Comparison of ENCODE assay signal across 8 cellular contexts in genomic region chr19:1469936-1470863, GRCh38. TPM values are rescaled to one million over a fixed set of nuclear protein-coding genes. Genes with fewer than 3 reads are reported as not detected.
A peak's percentile ranks its signal among the peaks of the same experiment; 100 is the strongest.
DNase-seq lines count a peak whose midpoint lies in the region; ATAC-seq and TF ChIP-seq lines count a peak whose summit lies in the region.

No MANE protein-coding gene starts in this region.

- TF ChIP-seq CTCF in HEK293 (tag by site-specific recombination; IDR thresholded peaks at IDR 0.05) (no peak), RWPE1 (conservative IDR thresholded peaks at IDR 0.05; ENCODE audit: low read depth) (no peak)

- H3K9me3 ChIP-seq in HEK293 (ENCODE audit: control insufficient read depth, insufficient read depth, low read depth, low read length) (no peaks in the 10 kb centered on the region), iPS-20b (ENCODE audit: insufficient read depth, low read depth, low read length) (no peaks in the 10 kb centered on the region)

- DNase-seq in RWPE1 (ENCODE audit: low spot score) (peak; percentile 59), occipital lobe (lab: John Stamatoyannopoulos, UW) (no peak)
- DNase-seq in activated naive CD8-positive, alpha-beta T cell treated with anti-CD3 and anti-CD28 coated beads, Interleukin-2, amount 50 U/mL, for 16 hours (ENCODE audit: low read depth, low spot score), result peak; percentile 51
- peak; percentile 71 for DNase-seq in stimulated activated CD4-positive, alpha-beta T cell treated with anti-CD3 and anti-CD28 coated beads, Interleukin-2, amount 100 ng/mL, for 4 hours (ENCODE audit: low read depth)

- H3K9ac ChIP-seq in iPS-20b (ENCODE audit: low read depth, low read length), result no peak overlapping the region

- H3K4me3 ChIP-seq in HEK293 (ENCODE audit: low read depth, low read length), result peak overlapping the region; percentile 28
- H3K4me3 ChIP-seq in iPS-20b (ENCODE audit: low read length), result peak overlapping the region; percentile 54; the same call in 1 of the 2 replicates

- peaks cover 0 to 16% of the 10 kb centered on the region in 2 experiments; a peak in 2 of 3 replicates for H3K36me3 ChIP-seq in HEK293 (ENCODE audit: control insufficient read depth in 2 of 2, insufficient read depth in 1 of 2, low read length in 2 of 2)
- no peaks in the 10 kb centered on the region for H3K36me3 ChIP-seq in iPS-20b (ENCODE audit: insufficient read depth, low read depth, low read length)

- POLR2A ChIA-PET in HEK293 (lab: Yijun Ruan, JAX) (interaction anchor here (0.5 to 2.2 kb wide), 2 partner anchors 14 to 397 kb away, joined by 3 to 6 read pairs; no protein-coding TSS in a partner anchor), RWPE1 (lab: Yijun Ruan, JAX; ENCODE audit: low non-redundant PET) (interaction anchor here (0.7 kb wide), 1 partner anchor 120 kb away, joined by 5 read pairs; no protein-coding TSS in a partner anchor)

- peak overlapping the region; percentile 46; the same call in 1 of the 2 replicates for H3K27ac ChIP-seq in HEK293 (ENCODE audit: extremely low read depth, low read depth, low read length)
- peak overlapping the region; percentile 85 for H3K27ac ChIP-seq in RWPE1
- H3K27ac ChIP-seq in iPS-20b (ENCODE audit: low read length), result no peak overlapping the region

- H3K27me3 ChIP-seq in iPS-20b (ENCODE audit: insufficient read depth, low read length), result peaks cover 87% of the 10 kb centered on the region

- no peak for ATAC-seq in HG02885 (IDR thresholded peaks at IDR 0.05; ENCODE audit: poor library complexity, unreplicated experiment)
- ATAC-seq in HG02981 (IDR thresholded peaks at IDR 0.05; ENCODE audit: unreplicated experiment), result no peak

- CTCF ChIA-PET in HEK293 (lab: Yijun Ruan, JAX), result no interaction called here
- CTCF ChIA-PET in RWPE1 (lab: Yijun Ruan, JAX), result interaction anchor here (0.5 to 0.6 kb wide), 2 partner anchors 52 to 76 kb away, joined by 4 to 5 read pairs; no protein-coding TSS in a partner anchor

- peaks cover 12% of the 10 kb centered on the region for H3K4me1 ChIP-seq in HEK293 (ENCODE audit: control insufficient read depth, insufficient read depth, low read length)
- H3K4me1 ChIP-seq in iPS-20b (ENCODE audit: insufficient read depth, low read length), result no peaks in the 10 kb centered on the region

TF ChIP-seq in HEK293, 187 proteins besides CTCF, POLR2A, EP300 and RAD21 (continues in another document):
- TF ChIP-seq ZBTB20 (tag by site-specific recombination; IDR thresholded peaks at IDR 0.05), result no peak
- TF ChIP-seq GLI2 (tag by site-specific recombination; IDR thresholded peaks at IDR 0.05; ENCODE audit: borderline replicate concordance, low read depth), result no peak; the same call in 1 of the 2 replicates
- TF ChIP-seq ZNF24 (tag by site-specific recombination; IDR thresholded peaks at IDR 0.05), result no peak
- peak; percentile 44; the same call in 1 of the 2 replicates for TF ChIP-seq ZNF10 (tag by site-specific recombination; IDR thresholded peaks at IDR 0.05)
- peak; percentile 66 for TF ChIP-seq SP2 (tag by site-specific recombination; IDR thresholded peaks at IDR 0.05)
- no peak for TF ChIP-seq ZNF610 (tag by site-specific recombination; IDR thresholded peaks at IDR 0.05; ENCODE audit: borderline replicate concordance)
- TF ChIP-seq ZNF692 (tag by site-specific recombination; IDR thresholded peaks at IDR 0.05), result no peak; the same call in 1 of the 2 replicates
- TF ChIP-seq SP7 (tag by site-specific recombination; IDR thresholded peaks at IDR 0.05), result peak; percentile 97
- 0 out of 2 replicates have a peak, but pooled peaks have one; percentile 32 for TF ChIP-seq ZNF2 (tag by site-specific recombination; IDR thresholded peaks at IDR 0.05)
- no peak for TF ChIP-seq ZNF175 (tag by site-specific recombination; IDR thresholded peaks at IDR 0.05)
- TF ChIP-seq KLF1 (tag by site-specific recombination; IDR thresholded peaks at IDR 0.05), result peak; percentile 89
- peak; percentile 90 for TF ChIP-seq ZBTB8A (tag by site-specific recombination; IDR thresholded peaks at IDR 0.05)
- TF ChIP-seq ZNF747 (tag by site-specific recombination; IDR thresholded peaks at IDR 0.05), result no peak
- no peak for TF ChIP-seq SCRT2 (tag by site-specific recombination; IDR thresholded peaks at IDR 0.05)
- TF ChIP-seq ZNF221 (tag by site-specific recombination; IDR thresholded peaks at IDR 0.05; ENCODE audit: borderline replicate concordance), result no peak
- TF ChIP-seq ZNF843 (tag by site-specific recombination; IDR thresholded peaks at IDR 0.05), result no peak
- peak; percentile 34; the same call in 1 of the 2 replicates for TF ChIP-seq ZNF600 (tag by site-specific recombination; IDR thresholded peaks at IDR 0.05)
- no peak for TF ChIP-seq ZNF335 (tag by site-specific recombination; conservative IDR thresholded peaks at IDR 0.05)
- TF ChIP-seq ZNF561 (tag by site-specific recombination; IDR thresholded peaks at IDR 0.05; ENCODE audit: borderline replicate concordance), result peak; percentile 85
- peak; percentile 95 for TF ChIP-seq ZBTB44 (tag by site-specific recombination; IDR thresholded peaks at IDR 0.05)
- TF ChIP-seq ZBTB49 (tag by site-specific recombination; IDR thresholded peaks at IDR 0.05; ENCODE audit: low read depth), result no peak
- no peak for TF ChIP-seq ZNF670 (tag by site-specific recombination; IDR thresholded peaks at IDR 0.05; ENCODE audit: low read depth)
- TF ChIP-seq ZBTB48 (tag by site-specific recombination; IDR thresholded peaks at IDR 0.05), result no peak
- no peak for TF ChIP-seq AEBP2 (tag by site-specific recombination; IDR thresholded peaks at IDR 0.05; ENCODE audit: borderline replicate concordance)
- TF ChIP-seq ZNF549 (tag by site-specific recombination; IDR thresholded peaks at IDR 0.05), result no peak
- no peak for TF ChIP-seq REPIN1 (tag by site-specific recombination; IDR thresholded peaks at IDR 0.05; ENCODE audit: low read depth)
- TF ChIP-seq YY2 (tag by site-specific recombination; IDR thresholded peaks at IDR 0.05), result no peak
- no peak for TF ChIP-seq ZNF155 (tag by site-specific recombination; IDR thresholded peaks at IDR 0.05)
- TF ChIP-seq PRDM1 (tag by site-specific recombination; IDR thresholded peaks at IDR 0.05), result no peak
- no peak for TF ChIP-seq ZNF548 (tag by site-specific recombination; IDR thresholded peaks at IDR 0.05)

RNA-seq across cellular contexts. Expression of gene C19orf25, which starts 8.8 kb away (rescaled TPM):
- 18.6 TPM for total RNA-seq in occipital lobe

RNA-seq across cellular contexts. Expression of gene PCSK4, which starts 19.9 kb away (rescaled TPM):
- total RNA-seq in occipital lobe, result 1.7 TPM

RNA-seq across cellular contexts. Expression of gene APC2, which starts 20.3 kb away (rescaled TPM):
- total RNA-seq in occipital lobe, result 141 TPM

RNA-seq across cellular contexts. Expression of gene REEP6, which starts 20.8 kb away (rescaled TPM):
- total RNA-seq in occipital lobe, result 0.31 TPM

RNA-seq across cellular contexts. Expression of gene RPS15, which starts 32.0 kb away (rescaled TPM):
- 252 TPM for total RNA-seq in occipital lobe
